ENCODE assay signal across 13 cellular contexts in the genomic region with DNA sequence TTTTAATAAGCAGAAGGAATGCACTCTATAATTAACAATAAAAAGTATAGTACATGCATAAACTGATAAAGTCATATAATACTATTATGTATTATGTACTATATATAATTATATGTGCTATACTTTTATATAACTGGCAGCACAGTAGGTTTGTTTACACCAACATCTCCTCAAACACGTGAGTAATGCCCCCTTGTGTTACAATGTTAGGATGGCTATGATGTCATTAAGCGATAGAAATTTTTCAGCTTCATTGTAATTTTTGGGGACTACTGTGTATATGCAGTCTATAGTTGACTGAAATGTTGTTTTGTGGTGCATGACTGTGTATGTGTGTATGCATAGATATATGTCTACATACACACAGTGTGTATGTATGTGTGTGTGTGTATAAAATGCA.
DNase-seq lines count a peak whose midpoint lies in the region; ATAC-seq, FAIRE-seq and TF ChIP-seq lines count a peak whose summit lies in the region.
"Had no signal": no experiment of that assay in that cellular context is flagged by ENCODE, and none has a peak within 500 bp of the region (broad histone marks: within the 10 kb centered on the region; RNA-seq: fewer than 3 reads in every experiment).

No MANE protein-coding gene starts in this region.

- 96% methylated on average over 2 of the region's 2 CpGs for WGBS in GM12878 (ENCODE audit: insufficient coverage, insufficient replicate concordance, low lambda C conversion rate, missing lambda C conversion rate)
- WGBS in suprapubic skin: 69% methylated on average over 2 of the region's 2 CpGs

- CTCF ChIA-PET in GM12878 (lab: Yijun Ruan, JAX): interaction anchor here (0.6 to 5.5 kb wide), 11 partner anchors 13 to 1014 kb away, joined by 3 to 49 read pairs (median 4); a partner anchor contains a TSS

- POLR2A ChIA-PET in GM12878 (lab: Charles Lee): no interaction called here

- H3K4me1 ChIP-seq in Karpas-422 (ENCODE audit: low read length) (no peaks in the 10 kb centered on the region), GM12878 (ENCODE audit: control insufficient read depth, insufficient read depth, low read length) (no peaks in the 10 kb centered on the region), suprapubic skin (no peaks in the 10 kb centered on the region)

- RAD21 ChIA-PET in GM12878 (lab: Charles Lee; ENCODE audit: unreplicated experiment): interaction anchor here (0.6 to 3.6 kb wide), 4 partner anchors 15 to 459 kb away, joined by 3 to 24 read pairs (median 4); no protein-coding TSS in a partner anchor

- H3K27ac Mint-ChIP-seq in nephron: no peak overlapping the region

- SMC1A ChIA-PET in GM12878 (lab: Charles Lee; ENCODE audit: uncharacterized antibody, unreplicated experiment): interaction anchor here (0.9 to 5.3 kb wide), 10 partner anchors 11 to 462 kb away, joined by 3 to 44 read pairs (median 4); no protein-coding TSS in a partner anchor

- no peaks in the 10 kb centered on the region for H3K4me1 Mint-ChIP-seq in nephron

- H3K9ac ChIP-seq in Karpas-422 (ENCODE audit: low read length) (no peak overlapping the region), GM12878 (ENCODE audit: control insufficient read depth, insufficient read depth, low read length) (no peak overlapping the region)

- intact Hi-C loops in GM12878 (cut with micrococcal nuclease; ENCODE audit: unreplicated experiment): no loop called here

- TF ChIP-seq POLR2A in GM12878 (IDR thresholded peaks at IDR 0.05; ENCODE audit: low read depth, low read length): no peak
- no peak for TF ChIP-seq POLR2A in suprapubic skin (IDR thresholded peaks at IDR 0.05)

- no peaks in the 10 kb centered on the region for H3K27me3 Mint-ChIP-seq in nephron (ENCODE audit: low read depth)

- TF ChIP-seq EP300 in GM12878 (IDR thresholded peaks at IDR 0.05; ENCODE audit: borderline replicate concordance in 1 of 2, control insufficient read depth in 1 of 2, low read depth in 2 of 2, low read length in 2 of 2): no peak
- no peak for TF ChIP-seq EP300 in suprapubic skin (IDR thresholded peaks at IDR 0.05)

- H3K36me3 Mint-ChIP-seq in nephron (ENCODE audit: low read depth): peaks cover 11% of the 10 kb centered on the region

- TF ChIP-seq RAD21 in GM12878 (IDR thresholded peaks at IDR 0.05; ENCODE audit: insufficient read depth, low read depth, low read length): peak; percentile 38; the same call in 1 of the 2 replicates

- H2AFZ ChIP-seq in Karpas-422 (ENCODE audit: low read length) (no peak overlapping the region), GM12878 (ENCODE audit: control insufficient read depth, low read depth, low read length) (no peak overlapping the region)

- BruUV-seq in GM12878 (replicated peaks; lab: Mats Ljungman, UMichigan): no TSS peak

- H3K4me3 ChIP-seq in Karpas-422 (ENCODE audit: low read length) (no peak overlapping the region), GM12878 (no peak overlapping the region), suprapubic skin (no peak overlapping the region)
- H3K4me3 ChIP-seq: gastroesophageal sphincter had no signal

- peaks cover 26% of the 10 kb centered on the region; the same call in 1 of the 2 replicates for H3K36me3 ChIP-seq in Karpas-422 (ENCODE audit: insufficient read depth, low read length)
- H3K36me3 ChIP-seq in GM12878 (ENCODE audit: control insufficient read depth in 2 of 2, insufficient read depth in 2 of 2, low read length in 1 of 2): peaks cover 0 to 8% of the 10 kb centered on the region in 2 experiments; a peak in 2 of 4 replicates
- peaks cover 24% of the 10 kb centered on the region for H3K36me3 ChIP-seq in suprapubic skin

- no peak overlapping the region for H3K4me3 Mint-ChIP-seq in nephron

- peaks cover 7% of the 10 kb centered on the region; the same call in 1 of the 2 replicates for H3K79me2 ChIP-seq in Karpas-422 (ENCODE audit: low read length)
- no peaks in the 10 kb centered on the region for H3K79me2 ChIP-seq in GM12878 (ENCODE audit: control insufficient read depth, insufficient read depth, low read length)

- 0 out of 6 replicates have a peak, but pooled peaks of 1 of the 3 experiments have one; percentile 0 for TF ChIP-seq CTCF in GM12878 (IDR thresholded peaks at IDR 0.05 in 2 of 3, conservative IDR thresholded peaks at IDR 0.05 in 1 of 3; ENCODE audit: control insufficient read depth in 2 of 3, extremely low read depth in 1 of 3, insufficient read depth in 1 of 3, low read depth in 3 of 3, low read length in 3 of 3)
- peak in 2 of 3 experiments; percentile 16 to 22 for TF ChIP-seq CTCF in nephron (IDR thresholded peaks at IDR 0.05; ENCODE audit: unreplicated experiment in 3 of 3)
- TF ChIP-seq CTCF in suprapubic skin (IDR thresholded peaks at IDR 0.05): no peak

- in situ Hi-C loops in GM12878 (cut with MboI): no loop called here

- peak; percentile 45; the same call in 1 of the 3 replicates for ATAC-seq in GM12878
- ATAC-seq: gastroesophageal sphincter had no signal

- no peaks in the 10 kb centered on the region for H3K9me2 ChIP-seq in Karpas-422 (replicated peaks; ENCODE audit: insufficient read depth, low read length)

- H3K9me3 Mint-ChIP-seq in nephron: no peaks in the 10 kb centered on the region

- no peak for FAIRE-seq in GM12878 (lab: Jason Lieb, UNC)

- H4K20me1 ChIP-seq in Karpas-422 (ENCODE audit: insufficient read depth, low read depth, low read length) (no peaks in the 10 kb centered on the region; the same call in 1 of the 2 replicates), GM12878 (ENCODE audit: control insufficient read depth, insufficient read depth) (no peaks in the 10 kb centered on the region)

- H3K9me3 ChIP-seq in Karpas-422 (ENCODE audit: low read length) (no peaks in the 10 kb centered on the region), GM12878 (replicated peaks; ENCODE audit: control insufficient read depth, insufficient read depth, low read length) (no peaks in the 10 kb centered on the region), suprapubic skin (no peaks in the 10 kb centered on the region)
- H3K9me3 ChIP-seq: gastroesophageal sphincter had no signal

- no peak overlapping the region for H3K4me2 ChIP-seq in Karpas-422 (ENCODE audit: low read depth, low read length, poor library complexity, severe bottlenecking)
- H3K4me2 ChIP-seq in GM12878 (ENCODE audit: control insufficient read depth, insufficient read depth): no peak overlapping the region

- H3K27ac ChIP-seq in Karpas-422 (ENCODE audit: low read length) (no peak overlapping the region), GM12878 (ENCODE audit: control insufficient read depth, insufficient read depth) (no peak overlapping the region), suprapubic skin (no peak overlapping the region)
- H3K27ac ChIP-seq: brain microvascular endothelial cell, gastroesophageal sphincter had no signal

- DNase-seq in ELR (ENCODE audit: low read depth) (peak; percentile 63), Karpas-422 (peak; percentile 48), GM12878 (ENCODE audit: low read depth, low spot score) (no peak), GM03348 (ENCODE audit: low spot score) (no peak), suprapubic skin (ENCODE audit: low spot score in 2 of 2) (no peak), NCI-H1694 (lab: John Stamatoyannopoulos, UW) (no peak)
- DNase-seq: activated T-cell treated with anti-CD3 and anti-CD28 coated beads, Interleukin-2, amount 50 U/mL, for 1 hour; brain microvascular endothelial cell; GDM1; NCI-H1092; stimulated activated CD4-positive, alpha-beta T cell treated with anti-CD3 and anti-CD28 coated beads, Interleukin-4, amount 100 ng/mL, for 1 hour had no signal

- H3K27me3 ChIP-seq in Karpas-422 (ENCODE audit: low read length): no peaks in the 10 kb centered on the region
- H3K27me3 ChIP-seq in GM12878 (replicated peaks in 1 of 2; ENCODE audit: control insufficient read depth in 2 of 2, insufficient read depth in 2 of 2, low read length in 1 of 2): no peaks in the 10 kb centered on the region
- H3K27me3 ChIP-seq in suprapubic skin: no peaks in the 10 kb centered on the region
- H3K27me3 ChIP-seq: brain microvascular endothelial cell, gastroesophageal sphincter had no signal

TF ChIP-seq in GM12878, 131 proteins besides CTCF, POLR2A, EP300 and RAD21:
- TF ChIP-seq, protein P1, sequence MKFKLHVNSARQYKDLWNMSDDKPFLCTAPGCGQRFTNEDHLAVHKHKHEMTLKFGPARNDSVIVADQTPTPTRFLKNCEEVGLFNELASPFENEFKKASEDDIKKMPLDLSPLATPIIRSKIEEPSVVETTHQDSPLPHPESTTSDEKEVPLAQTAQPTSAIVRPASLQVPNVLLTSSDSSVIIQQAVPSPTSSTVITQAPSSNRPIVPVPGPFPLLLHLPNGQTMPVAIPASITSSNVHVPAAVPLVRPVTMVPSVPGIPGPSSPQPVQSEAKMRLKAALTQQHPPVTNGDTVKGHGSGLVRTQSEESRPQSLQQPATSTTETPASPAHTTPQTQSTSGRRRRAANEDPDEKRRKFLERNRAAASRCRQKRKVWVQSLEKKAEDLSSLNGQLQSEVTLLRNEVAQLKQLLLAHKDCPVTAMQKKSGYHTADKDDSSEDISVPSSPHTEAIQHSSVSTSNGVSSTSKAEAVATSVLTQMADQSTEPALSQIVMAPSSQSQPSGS (IDR thresholded peaks at IDR 0.05; ENCODE audit: low read length): 0 out of 2 replicates have a peak, but pooled peaks have one; percentile 26
- peak; percentile 43; the same call in 1 of the 2 replicates for TF ChIP-seq ATF7 (IDR thresholded peaks at IDR 0.05; ENCODE audit: low read depth)
- TF ChIP-seq GABPA (IDR thresholded peaks at IDR 0.05; ENCODE audit: low read depth): no peak

Comparison
In these comparisons a context has a peak if more than half of its experiments do, and no peak if none do; other contexts are left out.
1. DNase-seq: peak in ELR (single experiment) and Karpas-422 (single experiment); none in GM12878 (single experiment), GM03348 (single experiment), suprapubic skin (0 of 2) and NCI-H1694 (single experiment).
2. CTCF ChIP-seq: peak in nephron (2 of 3); none in suprapubic skin (0 of 2).